ENCODE assay signal across 8 cellular contexts in the genomic region with DNA sequence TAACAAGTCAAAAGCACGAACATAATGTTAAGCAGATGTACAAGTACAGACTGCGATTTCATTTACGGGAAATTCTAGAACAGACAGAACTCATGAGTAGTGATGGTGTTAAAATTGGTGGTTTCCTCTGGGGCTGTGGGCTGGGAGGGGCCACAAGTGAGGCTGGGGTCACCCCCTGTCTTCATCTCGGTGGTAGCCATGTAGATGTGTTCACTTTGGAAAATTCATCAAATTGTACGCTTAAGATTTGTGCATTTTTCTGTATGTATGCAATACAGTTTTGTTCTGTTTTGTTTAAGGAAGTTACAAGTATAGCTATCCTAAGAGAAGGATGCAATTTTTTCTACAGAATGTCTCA. TPM values are rescaled to one million over a fixed set of nuclear protein-coding genes. Genes with fewer than 3 reads are reported as not detected.
DNase-seq lines count a peak whose midpoint lies in the region; ATAC-seq and TF ChIP-seq lines count a peak whose summit lies in the region.

No MANE protein-coding gene starts in this region.

- POLR2A ChIA-PET in Panc1 (lab: Charles Lee), result no interaction called here

- DNase-seq in Panc1 (ENCODE audit: low read depth, low spot score) (no peak), fibroblast of mammary gland (ENCODE audit: low read depth) (no peak), gastrocnemius medialis (no peak), hippocampal formation (lab: John Stamatoyannopoulos, UW) (no peak), NCI-H1417 treated with DMSO at 0.1 percent for 48 hours (lab: John Stamatoyannopoulos, UW) (no peak), COLO829 (ENCODE audit: low spot score) (no peak)

- intact Hi-C loops in Panc1 (cut with micrococcal nuclease; ENCODE audit: unreplicated experiment), result no loop called here
- intact Hi-C loops in gastrocnemius medialis (cut with DNase I; ENCODE audit: low total_unique reads), result loop anchor here (1.0 to 5.0 kb wide), 4 partner anchors 34 to 71 kb away; a partner anchor contains a TSS

- CTCF ChIA-PET in Panc1 (lab: Charles Lee), result no interaction called here

- H3K36me3 ChIP-seq in Panc1 (ENCODE audit: control insufficient read depth, insufficient read depth, low read length), result no peaks in the 10 kb centered on the region
- H3K36me3 ChIP-seq in gastrocnemius medialis, result peaks cover 0 to under 1% of the 10 kb centered on the region in 2 donors

- no peak for TF ChIP-seq POLR2A in gastrocnemius medialis (IDR thresholded peaks at IDR 0.05)

- H3K9me3 ChIP-seq in Panc1 (ENCODE audit: control insufficient read depth, insufficient read depth, low read depth, low read length), result no peaks in the 10 kb centered on the region
- H3K9me3 ChIP-seq in gastrocnemius medialis, result no peaks in the 10 kb centered on the region

- no peaks in the 10 kb centered on the region for H3K27me3 ChIP-seq in Panc1 (ENCODE audit: control insufficient read depth, insufficient read depth, low read length)
- H3K27me3 ChIP-seq in gastrocnemius medialis, result no peaks in the 10 kb centered on the region

- BruUV-seq in Panc1 (replicated peaks; lab: Mats Ljungman, UMichigan), result no TSS peak

- H3K4me1 ChIP-seq in Panc1 (ENCODE audit: control insufficient read depth, insufficient read depth, low read length), result peaks cover 4% of the 10 kb centered on the region; the same call in 1 of the 2 replicates
- H3K4me1 ChIP-seq in gastrocnemius medialis, result peaks cover 20 to 39% of the 10 kb centered on the region in 2 donors

- in situ Hi-C loops in Panc1 (cut with HindIII; ENCODE audit: low pct_unique_long_range_greater_than_20kb, low sequenced_read_pairs) (no loop called here), gastrocnemius medialis (cut with MboI; ENCODE audit: low sequenced_read_pairs in 4 of 4) (no loop called here)

- H3K27ac ChIP-seq in Panc1 (ENCODE audit: low read length), result peak overlapping the region; percentile 92
- H3K27ac ChIP-seq in gastrocnemius medialis, result peak overlapping the region; percentile 82 to 95 (median 90)

- peak; percentile 14 for ATAC-seq in GM19455 (IDR thresholded peaks at IDR 0.05; ENCODE audit: unreplicated experiment)
- no peak; the same call in 1 of the 2 replicates for ATAC-seq in Panc1
- peak in 1 of 2 donors; percentile 4 for ATAC-seq in gastrocnemius medialis
- no peak for ATAC-seq in GM18502 (IDR thresholded peaks at IDR 0.05; ENCODE audit: poor library complexity, unreplicated experiment)

- H3K4me3 ChIP-seq in Panc1 (ENCODE audit: low read depth in 2 of 2, low read length in 2 of 2) (peak overlapping the region; percentile 84 to 92), fibroblast of mammary gland (ENCODE audit: control insufficient read depth, low read depth, low read length) (peak overlapping the region; percentile 96), gastrocnemius medialis (peak overlapping the region; percentile 69 to 99 (median 96))

- no peak for TF ChIP-seq CTCF in Panc1 (IDR thresholded peaks at IDR 0.05)
- TF ChIP-seq CTCF in fibroblast of mammary gland (conservative IDR thresholded peaks at IDR 0.05; ENCODE audit: control insufficient read depth, insufficient read depth, low read depth, low read length), result no peak
- no peak for TF ChIP-seq CTCF in gastrocnemius medialis (IDR thresholded peaks at IDR 0.05 in 4 of 5, conservative IDR thresholded peaks at IDR 0.05 in 1 of 5)

RNA-seq across cellular contexts. Expression of a gene that starts 0.5 kb away (rescaled TPM):
- total RNA-seq in Panc1 (2021; ENCODE audit: unreplicated experiment) (52.0 TPM), gastrocnemius medialis (10 to 100 TPM; 26.4 to 45.2 (median 35.6) TPM)
- polyA plus RNA-seq in Panc1 (2012; ENCODE audit: insufficient read length), result 64.3 TPM

RNA-seq across cellular contexts. Expression of a gene that starts 44.4 kb away (rescaled TPM):
- total RNA-seq in Panc1 (2021; ENCODE audit: unreplicated experiment), result 26.8 TPM
- 16.7 TPM for polyA plus RNA-seq in Panc1 (2012; ENCODE audit: insufficient read length)
- total RNA-seq in gastrocnemius medialis, result 10 to 100 TPM; 36.6 to 42.1 (median 37.1) TPM
